Comparison of ENCODE assay signal across 1 cellular context in the genomic region with DNA sequence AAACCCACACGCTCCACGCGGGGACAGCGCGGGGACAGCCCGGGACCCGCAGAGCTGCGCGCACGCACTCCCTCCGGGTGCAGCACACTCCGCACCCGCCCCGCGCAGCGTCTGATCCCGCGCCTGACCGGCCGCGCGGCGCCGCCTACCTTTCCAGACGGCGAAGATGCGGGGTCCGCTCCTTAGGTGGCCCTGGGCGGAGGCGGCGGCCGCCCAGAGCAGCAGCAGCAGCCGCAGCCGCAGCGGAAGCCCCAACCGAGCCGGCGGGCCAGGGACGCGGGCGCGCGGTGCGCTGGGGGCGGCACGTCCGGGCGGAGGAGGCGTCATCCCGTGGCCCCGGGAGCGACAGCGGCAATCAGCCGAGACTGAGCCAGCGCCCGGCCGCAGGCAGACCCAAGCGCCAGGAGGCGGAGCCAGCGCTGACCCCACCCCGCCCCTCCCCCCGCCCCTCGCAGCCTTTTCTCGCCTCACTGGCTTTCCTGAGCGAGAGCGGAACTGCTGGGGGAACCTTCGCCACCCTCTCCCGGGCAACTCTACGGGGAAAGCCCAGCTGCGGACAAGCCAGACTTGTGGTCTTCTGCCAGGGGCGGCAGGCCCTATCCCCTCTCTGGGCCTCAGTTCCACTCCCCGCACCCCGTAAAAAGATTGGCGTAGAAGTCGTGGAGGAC.
TF ChIP-seq lines count a peak whose summit lies in the region.

A gene with protein sequence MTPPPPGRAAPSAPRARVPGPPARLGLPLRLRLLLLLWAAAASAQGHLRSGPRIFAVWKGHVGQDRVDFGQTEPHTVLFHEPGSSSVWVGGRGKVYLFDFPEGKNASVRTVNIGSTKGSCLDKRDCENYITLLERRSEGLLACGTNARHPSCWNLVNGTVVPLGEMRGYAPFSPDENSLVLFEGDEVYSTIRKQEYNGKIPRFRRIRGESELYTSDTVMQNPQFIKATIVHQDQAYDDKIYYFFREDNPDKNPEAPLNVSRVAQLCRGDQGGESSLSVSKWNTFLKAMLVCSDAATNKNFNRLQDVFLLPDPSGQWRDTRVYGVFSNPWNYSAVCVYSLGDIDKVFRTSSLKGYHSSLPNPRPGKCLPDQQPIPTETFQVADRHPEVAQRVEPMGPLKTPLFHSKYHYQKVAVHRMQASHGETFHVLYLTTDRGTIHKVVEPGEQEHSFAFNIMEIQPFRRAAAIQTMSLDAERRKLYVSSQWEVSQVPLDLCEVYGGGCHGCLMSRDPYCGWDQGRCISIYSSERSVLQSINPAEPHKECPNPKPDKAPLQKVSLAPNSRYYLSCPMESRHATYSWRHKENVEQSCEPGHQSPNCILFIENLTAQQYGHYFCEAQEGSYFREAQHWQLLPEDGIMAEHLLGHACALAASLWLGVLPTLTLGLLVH (minus strand): TSS at position 367 of the 668 bp plus-strand sequence. CDS start 40 bp downstream, at position 327.

TF ChIP-seq in K562, 482 proteins besides CTCF, POLR2A, EP300 and RAD21 (continued from another document):
- TF ChIP-seq, protein P1, sequence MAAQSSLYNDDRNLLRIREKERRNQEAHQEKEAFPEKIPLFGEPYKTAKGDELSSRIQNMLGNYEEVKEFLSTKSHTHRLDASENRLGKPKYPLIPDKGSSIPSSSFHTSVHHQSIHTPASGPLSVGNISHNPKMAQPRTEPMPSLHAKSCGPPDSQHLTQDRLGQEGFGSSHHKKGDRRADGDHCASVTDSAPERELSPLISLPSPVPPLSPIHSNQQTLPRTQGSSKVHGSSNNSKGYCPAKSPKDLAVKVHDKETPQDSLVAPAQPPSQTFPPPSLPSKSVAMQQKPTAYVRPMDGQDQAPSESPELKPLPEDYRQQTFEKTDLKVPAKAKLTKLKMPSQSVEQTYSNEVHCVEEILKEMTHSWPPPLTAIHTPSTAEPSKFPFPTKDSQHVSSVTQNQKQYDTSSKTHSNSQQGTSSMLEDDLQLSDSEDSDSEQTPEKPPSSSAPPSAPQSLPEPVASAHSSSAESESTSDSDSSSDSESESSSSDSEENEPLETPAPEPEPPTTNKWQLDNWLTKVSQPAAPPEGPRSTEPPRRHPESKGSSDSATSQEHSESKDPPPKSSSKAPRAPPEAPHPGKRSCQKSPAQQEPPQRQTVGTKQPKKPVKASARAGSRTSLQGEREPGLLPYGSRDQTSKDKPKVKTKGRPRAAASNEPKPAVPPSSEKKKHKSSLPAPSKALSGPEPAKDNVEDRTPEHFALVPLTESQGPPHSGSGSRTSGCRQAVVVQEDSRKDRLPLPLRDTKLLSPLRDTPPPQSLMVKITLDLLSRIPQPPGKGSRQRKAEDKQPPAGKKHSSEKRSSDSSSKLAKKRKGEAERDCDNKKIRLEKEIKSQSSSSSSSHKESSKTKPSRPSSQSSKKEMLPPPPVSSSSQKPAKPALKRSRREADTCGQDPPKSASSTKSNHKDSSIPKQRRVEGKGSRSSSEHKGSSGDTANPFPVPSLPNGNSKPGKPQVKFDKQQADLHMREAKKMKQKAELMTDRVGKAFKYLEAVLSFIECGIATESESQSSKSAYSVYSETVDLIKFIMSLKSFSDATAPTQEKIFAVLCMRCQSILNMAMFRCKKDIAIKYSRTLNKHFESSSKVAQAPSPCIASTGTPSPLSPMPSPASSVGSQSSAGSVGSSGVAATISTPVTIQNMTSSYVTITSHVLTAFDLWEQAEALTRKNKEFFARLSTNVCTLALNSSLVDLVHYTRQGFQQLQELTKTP (IDR thresholded peaks at IDR 0.05; ENCODE audit: low read depth in 1 of 2, partially characterized antibody in 2 of 2), result peak in 1 of 2 experiments; percentile 33
- TF ChIP-seq ZBTB7A (IDR thresholded peaks at IDR 0.05; ENCODE audit: borderline replicate concordance, control insufficient read depth, low read depth, low read length), result peak; percentile 72; the same call in 1 of the 2 replicates
- peak; percentile 92 for TF ChIP-seq KDM5B (IDR thresholded peaks at IDR 0.05; ENCODE audit: insufficient replicate concordance, low read depth, low read length)
- TF ChIP-seq SMAD2 (IDR thresholded peaks at IDR 0.05; ENCODE audit: low read depth, low read length), result no peak
- no peak for TF ChIP-seq PTTG1 (tag; IDR thresholded peaks at IDR 0.05; ENCODE audit: low read depth)
- TF ChIP-seq, protein P2, sequence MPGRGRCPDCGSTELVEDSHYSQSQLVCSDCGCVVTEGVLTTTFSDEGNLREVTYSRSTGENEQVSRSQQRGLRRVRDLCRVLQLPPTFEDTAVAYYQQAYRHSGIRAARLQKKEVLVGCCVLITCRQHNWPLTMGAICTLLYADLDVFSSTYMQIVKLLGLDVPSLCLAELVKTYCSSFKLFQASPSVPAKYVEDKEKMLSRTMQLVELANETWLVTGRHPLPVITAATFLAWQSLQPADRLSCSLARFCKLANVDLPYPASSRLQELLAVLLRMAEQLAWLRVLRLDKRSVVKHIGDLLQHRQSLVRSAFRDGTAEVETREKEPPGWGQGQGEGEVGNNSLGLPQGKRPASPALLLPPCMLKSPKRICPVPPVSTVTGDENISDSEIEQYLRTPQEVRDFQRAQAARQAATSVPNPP (IDR thresholded peaks at IDR 0.05; ENCODE audit: borderline replicate concordance, insufficient read depth, insufficient read length), result no peak
- TF ChIP-seq, protein P3, sequence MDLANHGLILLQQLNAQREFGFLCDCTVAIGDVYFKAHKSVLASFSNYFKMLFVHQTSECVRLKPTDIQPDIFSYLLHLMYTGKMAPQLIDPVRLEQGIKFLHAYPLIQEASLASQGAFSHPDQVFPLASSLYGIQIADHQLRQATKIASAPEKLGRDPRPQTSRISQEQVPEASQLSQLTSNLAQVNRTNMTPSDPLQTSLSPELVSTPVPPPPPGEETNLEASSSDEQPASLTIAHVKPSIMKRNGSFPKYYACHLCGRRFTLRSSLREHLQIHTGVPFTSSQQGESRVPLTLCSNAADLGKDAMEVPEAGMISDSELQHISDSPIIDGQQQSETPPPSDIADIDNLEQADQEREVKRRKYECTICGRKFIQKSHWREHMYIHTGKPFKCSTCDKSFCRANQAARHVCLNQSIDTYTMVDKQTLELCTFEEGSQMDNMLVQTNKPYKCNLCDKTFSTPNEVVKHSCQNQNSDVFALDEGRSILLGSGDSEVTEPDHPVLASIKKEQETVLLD (IDR thresholded peaks at IDR 0.05), result no peak
- TF ChIP-seq ZNF274 (IDR thresholded peaks at IDR 0.05; ENCODE audit: borderline replicate concordance, low read depth, low read length), result no peak
- TF ChIP-seq, protein P4, sequence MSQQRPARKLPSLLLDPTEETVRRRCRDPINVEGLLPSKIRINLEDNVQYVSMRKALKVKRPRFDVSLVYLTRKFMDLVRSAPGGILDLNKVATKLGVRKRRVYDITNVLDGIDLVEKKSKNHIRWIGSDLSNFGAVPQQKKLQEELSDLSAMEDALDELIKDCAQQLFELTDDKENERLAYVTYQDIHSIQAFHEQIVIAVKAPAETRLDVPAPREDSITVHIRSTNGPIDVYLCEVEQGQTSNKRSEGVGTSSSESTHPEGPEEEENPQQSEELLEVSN (IDR thresholded peaks at IDR 0.05; ENCODE audit: borderline replicate concordance in 1 of 2, extremely low read depth in 1 of 2, insufficient read depth in 1 of 2, insufficient read length in 1 of 2, low read depth in 1 of 2, low read length in 1 of 2, poor library complexity in 1 of 2, severe bottlenecking in 1 of 2), result peak in 1 of 2 experiments; percentile 10
- TF ChIP-seq, protein P5, sequence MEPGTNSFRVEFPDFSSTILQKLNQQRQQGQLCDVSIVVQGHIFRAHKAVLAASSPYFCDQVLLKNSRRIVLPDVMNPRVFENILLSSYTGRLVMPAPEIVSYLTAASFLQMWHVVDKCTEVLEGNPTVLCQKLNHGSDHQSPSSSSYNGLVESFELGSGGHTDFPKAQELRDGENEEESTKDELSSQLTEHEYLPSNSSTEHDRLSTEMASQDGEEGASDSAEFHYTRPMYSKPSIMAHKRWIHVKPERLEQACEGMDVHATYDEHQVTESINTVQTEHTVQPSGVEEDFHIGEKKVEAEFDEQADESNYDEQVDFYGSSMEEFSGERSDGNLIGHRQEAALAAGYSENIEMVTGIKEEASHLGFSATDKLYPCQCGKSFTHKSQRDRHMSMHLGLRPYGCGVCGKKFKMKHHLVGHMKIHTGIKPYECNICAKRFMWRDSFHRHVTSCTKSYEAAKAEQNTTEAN (CRISPR knock-in tag; IDR thresholded peaks at IDR 0.05), result no peak
- peak; percentile 86 for TF ChIP-seq RBBP5 (IDR thresholded peaks at IDR 0.05; ENCODE audit: borderline replicate concordance, insufficient read depth, low read length, poor library complexity, severe bottlenecking)
- no peak for TF ChIP-seq CBFA2T3 (IDR thresholded peaks at IDR 0.05)
- TF ChIP-seq, protein P6, sequence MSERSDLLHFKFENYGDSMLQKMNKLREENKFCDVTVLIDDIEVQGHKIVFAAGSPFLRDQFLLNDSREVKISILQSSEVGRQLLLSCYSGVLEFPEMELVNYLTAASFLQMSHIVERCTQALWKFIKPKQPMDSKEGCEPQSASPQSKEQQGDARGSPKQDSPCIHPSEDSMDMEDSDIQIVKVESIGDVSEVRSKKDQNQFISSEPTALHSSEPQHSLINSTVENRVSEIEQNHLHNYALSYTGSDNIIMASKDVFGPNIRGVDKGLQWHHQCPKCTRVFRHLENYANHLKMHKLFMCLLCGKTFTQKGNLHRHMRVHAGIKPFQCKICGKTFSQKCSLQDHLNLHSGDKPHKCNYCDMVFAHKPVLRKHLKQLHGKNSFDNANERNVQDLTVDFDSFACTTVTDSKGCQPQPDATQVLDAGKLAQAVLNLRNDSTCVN (CRISPR knock-in tag; IDR thresholded peaks at IDR 0.05), result no peak
- peak; percentile 64; the same call in 1 of the 2 replicates for TF ChIP-seq SIN3B (IDR thresholded peaks at IDR 0.05; ENCODE audit: low read depth)
- TF ChIP-seq ATF7 (IDR thresholded peaks at IDR 0.05), result peak; percentile 73; the same call in 1 of the 2 replicates
- TF ChIP-seq HNRNPLL (IDR thresholded peaks at IDR 0.05; ENCODE audit: low read depth, low read length, poor library complexity, severe bottlenecking), result peak; percentile 54
- TF ChIP-seq, protein P7, sequence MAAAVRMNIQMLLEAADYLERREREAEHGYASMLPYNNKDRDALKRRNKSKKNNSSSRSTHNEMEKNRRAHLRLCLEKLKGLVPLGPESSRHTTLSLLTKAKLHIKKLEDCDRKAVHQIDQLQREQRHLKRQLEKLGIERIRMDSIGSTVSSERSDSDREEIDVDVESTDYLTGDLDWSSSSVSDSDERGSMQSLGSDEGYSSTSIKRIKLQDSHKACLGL (CRISPR knock-in tag; IDR thresholded peaks at IDR 0.05; ENCODE audit: borderline replicate concordance, poor library complexity, severe bottlenecking), result no peak
- TF ChIP-seq, protein P8, sequence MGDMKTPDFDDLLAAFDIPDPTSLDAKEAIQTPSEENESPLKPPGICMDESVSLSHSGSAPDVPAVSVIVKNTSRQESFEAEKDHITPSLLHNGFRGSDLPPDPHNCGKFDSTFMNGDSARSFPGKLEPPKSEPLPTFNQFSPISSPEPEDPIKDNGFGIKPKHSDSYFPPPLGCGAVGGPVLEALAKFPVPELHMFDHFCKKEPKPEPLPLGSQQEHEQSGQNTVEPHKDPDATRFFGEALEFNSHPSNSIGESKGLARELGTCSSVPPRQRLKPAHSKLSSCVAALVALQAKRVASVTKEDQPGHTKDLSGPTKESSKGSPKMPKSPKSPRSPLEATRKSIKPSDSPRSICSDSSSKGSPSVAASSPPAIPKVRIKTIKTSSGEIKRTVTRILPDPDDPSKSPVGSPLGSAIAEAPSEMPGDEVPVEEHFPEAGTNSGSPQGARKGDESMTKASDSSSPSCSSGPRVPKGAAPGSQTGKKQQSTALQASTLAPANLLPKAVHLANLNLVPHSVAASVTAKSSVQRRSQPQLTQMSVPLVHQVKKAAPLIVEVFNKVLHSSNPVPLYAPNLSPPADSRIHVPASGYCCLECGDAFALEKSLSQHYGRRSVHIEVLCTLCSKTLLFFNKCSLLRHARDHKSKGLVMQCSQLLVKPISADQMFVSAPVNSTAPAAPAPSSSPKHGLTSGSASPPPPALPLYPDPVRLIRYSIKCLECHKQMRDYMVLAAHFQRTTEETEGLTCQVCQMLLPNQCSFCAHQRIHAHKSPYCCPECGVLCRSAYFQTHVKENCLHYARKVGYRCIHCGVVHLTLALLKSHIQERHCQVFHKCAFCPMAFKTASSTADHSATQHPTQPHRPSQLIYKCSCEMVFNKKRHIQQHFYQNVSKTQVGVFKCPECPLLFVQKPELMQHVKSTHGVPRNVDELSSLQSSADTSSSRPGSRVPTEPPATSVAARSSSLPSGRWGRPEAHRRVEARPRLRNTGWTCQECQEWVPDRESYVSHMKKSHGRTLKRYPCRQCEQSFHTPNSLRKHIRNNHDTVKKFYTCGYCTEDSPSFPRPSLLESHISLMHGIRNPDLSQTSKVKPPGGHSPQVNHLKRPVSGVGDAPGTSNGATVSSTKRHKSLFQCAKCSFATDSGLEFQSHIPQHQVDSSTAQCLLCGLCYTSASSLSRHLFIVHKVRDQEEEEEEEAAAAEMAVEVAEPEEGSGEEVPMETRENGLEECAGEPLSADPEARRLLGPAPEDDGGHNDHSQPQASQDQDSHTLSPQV (IDR thresholded peaks at IDR 0.05), result peak; percentile 47; the same call in 1 of the 2 replicates
- peak; percentile 8; the same call in 1 of the 2 replicates for TF ChIP-seq MYC (IDR thresholded peaks at IDR 0.05; ENCODE audit: low read depth, low read length)
- no peak for TF ChIP-seq MYC (CRISPR knock-in tag; IDR thresholded peaks at IDR 0.05; ENCODE audit: borderline replicate concordance, low read depth)
- TF ChIP-seq ZNF12 (CRISPR knock-in tag; IDR thresholded peaks at IDR 0.05), result peak; percentile 60; the same call in 1 of the 2 replicates
- TF ChIP-seq, protein P9, sequence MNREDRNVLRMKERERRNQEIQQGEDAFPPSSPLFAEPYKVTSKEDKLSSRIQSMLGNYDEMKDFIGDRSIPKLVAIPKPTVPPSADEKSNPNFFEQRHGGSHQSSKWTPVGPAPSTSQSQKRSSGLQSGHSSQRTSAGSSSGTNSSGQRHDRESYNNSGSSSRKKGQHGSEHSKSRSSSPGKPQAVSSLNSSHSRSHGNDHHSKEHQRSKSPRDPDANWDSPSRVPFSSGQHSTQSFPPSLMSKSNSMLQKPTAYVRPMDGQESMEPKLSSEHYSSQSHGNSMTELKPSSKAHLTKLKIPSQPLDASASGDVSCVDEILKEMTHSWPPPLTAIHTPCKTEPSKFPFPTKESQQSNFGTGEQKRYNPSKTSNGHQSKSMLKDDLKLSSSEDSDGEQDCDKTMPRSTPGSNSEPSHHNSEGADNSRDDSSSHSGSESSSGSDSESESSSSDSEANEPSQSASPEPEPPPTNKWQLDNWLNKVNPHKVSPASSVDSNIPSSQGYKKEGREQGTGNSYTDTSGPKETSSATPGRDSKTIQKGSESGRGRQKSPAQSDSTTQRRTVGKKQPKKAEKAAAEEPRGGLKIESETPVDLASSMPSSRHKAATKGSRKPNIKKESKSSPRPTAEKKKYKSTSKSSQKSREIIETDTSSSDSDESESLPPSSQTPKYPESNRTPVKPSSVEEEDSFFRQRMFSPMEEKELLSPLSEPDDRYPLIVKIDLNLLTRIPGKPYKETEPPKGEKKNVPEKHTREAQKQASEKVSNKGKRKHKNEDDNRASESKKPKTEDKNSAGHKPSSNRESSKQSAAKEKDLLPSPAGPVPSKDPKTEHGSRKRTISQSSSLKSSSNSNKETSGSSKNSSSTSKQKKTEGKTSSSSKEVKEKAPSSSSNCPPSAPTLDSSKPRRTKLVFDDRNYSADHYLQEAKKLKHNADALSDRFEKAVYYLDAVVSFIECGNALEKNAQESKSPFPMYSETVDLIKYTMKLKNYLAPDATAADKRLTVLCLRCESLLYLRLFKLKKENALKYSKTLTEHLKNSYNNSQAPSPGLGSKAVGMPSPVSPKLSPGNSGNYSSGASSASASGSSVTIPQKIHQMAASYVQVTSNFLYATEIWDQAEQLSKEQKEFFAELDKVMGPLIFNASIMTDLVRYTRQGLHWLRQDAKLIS (CRISPR knock-in tag; IDR thresholded peaks at IDR 0.05), result no peak
- TF ChIP-seq U2AF1 (optimal IDR thresholded peaks at IDR 0.05; ENCODE audit: low read depth, low read length), result peak; percentile 43
- TF ChIP-seq HCFC1 (IDR thresholded peaks at IDR 0.05; ENCODE audit: low read depth, low read length), result no peak
- peak; percentile 54 for TF ChIP-seq SMAD1 (IDR thresholded peaks at IDR 0.05; ENCODE audit: low read depth, low read length, partially characterized antibody)
- TF ChIP-seq SMARCB1 (IDR thresholded peaks at IDR 0.05; ENCODE audit: insufficient read length, low read depth), result no peak
